In genomic region chr3:139292933-139293664, GRCh38 we compare ENCODE assay signal across 18 cellular contexts. TPM values are rescaled to one million over a fixed set of nuclear protein-coding genes. Genes with fewer than 3 reads are reported as not detected.
DNase-seq lines count a peak whose midpoint lies in the region; ATAC-seq and TF ChIP-seq lines count a peak whose summit lies in the region.
"Had no signal": no experiment of that assay in that cellular context is flagged by ENCODE, and none has a peak within 500 bp of the region (broad histone marks: within the 10 kb centered on the region; RNA-seq: fewer than 3 reads in every experiment).

No MANE protein-coding gene starts in this region.

- H4K20me1 ChIP-seq in hepatocyte (ENCODE audit: insufficient read depth, poor library complexity, severe bottlenecking): no peaks in the 10 kb centered on the region

- TF ChIP-seq POLR2A in vagina (IDR thresholded peaks at IDR 0.05): no peak

- peaks cover 3 to 8% of the 10 kb centered on the region in 2 donors for H3K27me3 Mint-ChIP-seq in CD4-positive, alpha-beta memory T cell
- H3K27me3 Mint-ChIP-seq: activated B cell treated with CpG ODN at 0.5 μM for 24 hours had no signal

- intact Hi-C loops in vagina (cut with DNase I): no loop called here
- intact Hi-C loops in CD4-positive, alpha-beta memory T cell (cut with micrococcal nuclease): no loop called here

- no peak overlapping the region for H3K4me3 Mint-ChIP-seq in CD4-positive, alpha-beta memory T cell
- H3K4me3 Mint-ChIP-seq: activated B cell treated with CpG ODN at 0.5 μM for 24 hours; activated CD8-positive, alpha-beta T cell treated with anti-CD3 and anti-CD28 coated beads for 36 hours; activated T-cell treated with anti-CD3 and anti-CD28 coated beads, Interleukin-2, amount 50 U/mL, for 4 hours; GM23338 had no signal

- H3K4me3 ChIP-seq in hepatocyte (no peak overlapping the region), vagina (no peak overlapping the region)
- no peak overlapping the region for H3K4me3 ChIP-seq in CD4-positive, alpha-beta memory T cell (ENCODE audit: low read length in 2 of 2)
- H3K4me3 ChIP-seq: gastrocnemius medialis, GM23338, SJCRH30 had no signal

- H3K4me1 Mint-ChIP-seq in CD4-positive, alpha-beta memory T cell: no peaks in the 10 kb centered on the region
- H3K4me1 Mint-ChIP-seq: activated B cell treated with CpG ODN at 0.5 μM for 24 hours, GM23338 had no signal

- CTCF ChIA-PET in CD4-positive, alpha-beta memory T cell (lab: Charles Lee; ENCODE audit: partially characterized antibody): no interaction called here

- DNase-seq in HCEC 1CT (peak; percentile 56), SW480 (ENCODE audit: low spot score) (peak; percentile 96), hepatocyte (ENCODE audit: low spot score) (peak; percentile 22), vagina (ENCODE audit: extremely low spot score in 2 of 2) (no peak), HK-2 (ENCODE audit: unreplicated experiment) (no peak)
- no peak for DNase-seq in CD4-positive, alpha-beta memory T cell
- DNase-seq: activated B cell treated with CpG ODN at 0.5 μM for 24 hours; activated CD8-positive, alpha-beta T cell treated with anti-CD3 and anti-CD28 coated beads for 36 hours; activated naive CD4-positive, alpha-beta T cell treated with anti-CD3 and anti-CD28 coated beads, Interleukin-2, amount 50 U/mL, for 16 hours; activated T-cell treated with anti-CD3 and anti-CD28 coated beads, Interleukin-2, amount 50 U/mL, for 4 hours; cortex of kidney; DMS53; gastrocnemius medialis; Kasumi-1; SJCRH30; stimulated activated CD4-positive, alpha-beta T cell treated with anti-CD3 and anti-CD28 coated beads, Interleukin-2, amount 100 ng/mL, for 48 hours had no signal

- H3K27me3 ChIP-seq in hepatocyte: no peaks in the 10 kb centered on the region
- no peaks in the 10 kb centered on the region for H3K27me3 ChIP-seq in vagina
- H3K27me3 ChIP-seq in CD4-positive, alpha-beta memory T cell (ENCODE audit: insufficient read depth, low read length): no peaks in the 10 kb centered on the region
- H3K27me3 ChIP-seq: gastrocnemius medialis had no signal

- H3K9me3 Mint-ChIP-seq in CD4-positive, alpha-beta memory T cell: no peaks in the 10 kb centered on the region
- H3K9me3 Mint-ChIP-seq: activated B cell treated with CpG ODN at 0.5 μM for 24 hours; activated CD8-positive, alpha-beta T cell treated with anti-CD3 and anti-CD28 coated beads for 36 hours; activated T-cell treated with anti-CD3 and anti-CD28 coated beads, Interleukin-2, amount 50 U/mL, for 4 hours; GM23338 had no signal

- TF ChIP-seq CTCF in hepatocyte (IDR thresholded peaks at IDR 0.05; ENCODE audit: poor library complexity): no peak
- TF ChIP-seq CTCF in vagina (IDR thresholded peaks at IDR 0.05): no peak

- peak overlapping the region; percentile 38 for H3K4me2 ChIP-seq in hepatocyte
- H3K4me2 ChIP-seq: GM23338 had no signal

- H3K4me1 ChIP-seq in hepatocyte (ENCODE audit: insufficient read depth): peaks cover 16% of the 10 kb centered on the region
- H3K4me1 ChIP-seq in vagina: peaks cover 17% of the 10 kb centered on the region
- H3K4me1 ChIP-seq in CD4-positive, alpha-beta memory T cell (ENCODE audit: insufficient read depth, low read length): no peaks in the 10 kb centered on the region
- H3K4me1 ChIP-seq: gastrocnemius medialis, SJCRH30 had no signal

- H3K79me2 ChIP-seq in hepatocyte: no peaks in the 10 kb centered on the region

- ATAC-seq in GM21515 (IDR thresholded peaks at IDR 0.05; ENCODE audit: unreplicated experiment): no peak
- ATAC-seq: activated CD8-positive, alpha-beta T cell treated with anti-CD3 and anti-CD28 coated beads for 36 hours; activated T-cell treated with anti-CD3 and anti-CD28 coated beads, Interleukin-2, amount 50 U/mL, for 4 hours; gastrocnemius medialis; GM23338 had no signal

- WGBS in hepatocyte (ENCODE audit: low lambda C conversion rate, missing lambda C conversion rate): 52% methylated on average over 10 of the region's 10 CpGs

- H3K9me2 ChIP-seq in hepatocyte (replicated peaks; ENCODE audit: insufficient read depth): no peaks in the 10 kb centered on the region

- POLR2A ChIA-PET in CD4-positive, alpha-beta memory T cell (lab: Charles Lee; ENCODE audit: partially characterized antibody): no interaction called here

- no peaks in the 10 kb centered on the region for H3K9me3 ChIP-seq in hepatocyte (ENCODE audit: low read depth)
- no peaks in the 10 kb centered on the region for H3K9me3 ChIP-seq in vagina
- no peaks in the 10 kb centered on the region for H3K9me3 ChIP-seq in CD4-positive, alpha-beta memory T cell (ENCODE audit: control insufficient read depth in 1 of 2, low read length in 2 of 2)
- H3K9me3 ChIP-seq: gastrocnemius medialis, SJCRH30 had no signal

- H3K36me3 ChIP-seq in hepatocyte (replicated peaks; ENCODE audit: insufficient read depth, low read depth) (no peaks in the 10 kb centered on the region), vagina (no peaks in the 10 kb centered on the region)
- no peaks in the 10 kb centered on the region for H3K36me3 ChIP-seq in CD4-positive, alpha-beta memory T cell (ENCODE audit: insufficient read depth, low read length)
- H3K36me3 ChIP-seq: gastrocnemius medialis, SJCRH30 had no signal

- no peak overlapping the region for H3K27ac Mint-ChIP-seq in CD4-positive, alpha-beta memory T cell
- H3K27ac Mint-ChIP-seq: activated B cell treated with CpG ODN at 0.5 μM for 24 hours; activated CD8-positive, alpha-beta T cell treated with anti-CD3 and anti-CD28 coated beads for 36 hours; GM23338 had no signal

- H2AFZ ChIP-seq in hepatocyte: no peak overlapping the region

- no peaks in the 10 kb centered on the region for H3K36me3 Mint-ChIP-seq in CD4-positive, alpha-beta memory T cell

- H3K27ac ChIP-seq in hepatocyte: peak overlapping the region; percentile 27
- H3K27ac ChIP-seq in vagina: peak overlapping the region; percentile 71
- no peak overlapping the region for H3K27ac ChIP-seq in CD4-positive, alpha-beta memory T cell (ENCODE audit: low read depth, low read length)
- H3K27ac ChIP-seq: gastrocnemius medialis, SJCRH30 had no signal

RNA-seq across cellular contexts. Expression of gene MRPS22, which starts 50.7 kb away (rescaled TPM):
- total RNA-seq in hepatocyte: 69.0 and 75.7 TPM in 2 replicates
- polyA plus RNA-seq in hepatocyte: 55.1 and 64.0 TPM in 2 replicates
- 45.7 TPM for total RNA-seq in vagina
- total RNA-seq in CD4-positive, alpha-beta memory T cell: 10 to 100 TPM; 33.4 to 36.9 TPM
- polyA plus RNA-seq in CD4-positive, alpha-beta memory T cell: 10 to 100 TPM; 44.9 to 58.5 TPM

Comparison
In these comparisons a context has a peak if more than half of its experiments do, and no peak if none do; other contexts are left out.
1. DNase-seq: peak in HCEC 1CT (single experiment), SW480 (single experiment) and hepatocyte (single experiment); none in vagina (0 of 2), HK-2 (single experiment) and CD4-positive, alpha-beta memory T cell (0 of 5).